ENCODE assay signal across 8 cellular contexts in genomic region chr10:88932539-88933256, GRCh38. TPM values are rescaled to one million over a fixed set of nuclear protein-coding genes. Genes with fewer than 3 reads are reported as not detected.
DNase-seq lines count a peak whose midpoint lies in the region; ATAC-seq, FAIRE-seq and TF ChIP-seq lines count a peak whose summit lies in the region.

No MANE protein-coding gene starts in this region.

- peak; percentile 40 for FAIRE-seq in G401.6 (lab: Jason Lieb, UNC)

- no peak for ATAC-seq in GM18909 (IDR thresholded peaks at IDR 0.05; ENCODE audit: poor library complexity, unreplicated experiment)

- no peak for TF ChIP-seq POLR2A in NB4 (IDR thresholded peaks at IDR 0.05; ENCODE audit: extremely low read depth, insufficient read length)
- no peak for TF ChIP-seq POLR2A in spleen (IDR thresholded peaks at IDR 0.05)

- DNase-seq in HAP-1 (ENCODE audit: low spot score in 2 of 2): peak; percentile 78 to 80
- DNase-seq in NB4 (ENCODE audit: low read depth): peak; percentile 70
- peak; percentile 70 for DNase-seq in SKM-1 (lab: John Stamatoyannopoulos, UW; ENCODE audit: unreplicated experiment)
- peak; percentile 81 for DNase-seq in inferior parietal cortex (ENCODE audit: extremely low spot score)
- DNase-seq in spleen: no peak

- intact Hi-C loops in spleen (cut with DNase I; ENCODE audit: low total_unique reads): loop anchor here (2.0 kb wide), 1 partner anchor 98 kb away; no protein-coding TSS in a partner anchor

- peak overlapping the region in 3 of 8 donors; percentile 1 to 41 (median 5) for H3K27ac ChIP-seq in spleen

- H3K27ac Mint-ChIP-seq in brain: peak overlapping the region in 4 of 5 experiments; percentile 42 to 90 (median 64)

- H3K27me3 ChIP-seq in HAP-1 (ENCODE audit: low read depth) (no peaks in the 10 kb centered on the region), spleen (replicated peaks in 1 of 7) (no peaks in the 10 kb centered on the region)

- WGBS in spleen, 5 donors: 60 to 70% (median 62%) methylated on average over 6 to 7 of the region's 7 CpGs

- H3K36me3 ChIP-seq in HAP-1 (replicated peaks): no peaks in the 10 kb centered on the region
- peaks cover 0 to 44% (median 3%) of the 10 kb centered on the region in 6 donors for H3K36me3 ChIP-seq in spleen

- H3K4me3 ChIP-seq in HAP-1 (no peak overlapping the region), NB4 (ENCODE audit: low read depth, low read length) (no peak overlapping the region), spleen (no peak overlapping the region)

- H3K27me3 Mint-ChIP-seq in brain: no peaks in the 10 kb centered on the region

- no peaks in the 10 kb centered on the region for H3K9me3 ChIP-seq in HAP-1
- no peaks in the 10 kb centered on the region for H3K9me3 ChIP-seq in spleen

- peak overlapping the region in 1 of 5 experiments; percentile 8 for H3K4me3 Mint-ChIP-seq in brain

- H3K36me3 Mint-ChIP-seq in brain: no peaks in the 10 kb centered on the region

- TF ChIP-seq CTCF in NB4 (IDR thresholded peaks at IDR 0.05; ENCODE audit: low read depth, low read length) (peak; percentile 73), brain (conservative IDR thresholded peaks at IDR 0.05) (peak; percentile 90 to 92), spleen (IDR thresholded peaks at IDR 0.05 in 8 of 11, conservative IDR thresholded peaks at IDR 0.05 in 3 of 11) (peak; percentile 75 to 94 (median 86))

- in situ Hi-C loops in HAP-1 (cut with MboI; ENCODE audit: low sequenced_read_pairs): no loop called here

- no peaks in the 10 kb centered on the region for H3K9me3 Mint-ChIP-seq in brain

- H3K4me1 Mint-ChIP-seq in brain: peaks cover 29% of the 10 kb centered on the region

- H3K4me1 ChIP-seq in HAP-1: peaks cover 6% of the 10 kb centered on the region; the same call in 1 of the 2 replicates
- H3K4me1 ChIP-seq in spleen: peaks cover 0 to 44% (median 22%) of the 10 kb centered on the region in 6 donors

RNA-seq across cellular contexts. Expression of gene ACTA2, which starts 19.9 kb away (rescaled TPM):
- polyA plus RNA-seq in brain (ENCODE audit: insufficient read depth, low read depth, low replicate concordance) (65.7 TPM), spleen (100 to 1,000 TPM; 104 to 324 (median 224) TPM)
- 1,000 to 10,000 TPM in 1 of 7 donors, 100 to 1,000 TPM in 6; 128 to 1,421 (median 242) TPM for total RNA-seq in spleen

RNA-seq across cellular contexts. Expression of gene STAMBPL1, which starts 52.7 kb away (rescaled TPM):
- 0.87 TPM for polyA plus RNA-seq in brain (ENCODE audit: insufficient read depth, low read depth, low replicate concordance)
- total RNA-seq in spleen: 10 to 100 TPM; 19.1 to 49.4 (median 27.9) TPM
- polyA plus RNA-seq in spleen: 10 to 100 TPM in 2 of 3 donors, 1 to 10 TPM in 1; 6.2 to 13.6 (median 10.7) TPM

RNA-seq across cellular contexts. Expression of gene FAS, which starts 57.9 kb away (rescaled TPM):
- 1.8 TPM for polyA plus RNA-seq in brain (ENCODE audit: insufficient read depth, low read depth, low replicate concordance)
- 10 to 100 TPM; 29.9 to 50.6 (median 36.4) TPM for total RNA-seq in spleen
- polyA plus RNA-seq in spleen: 1 to 10 TPM; 7.6 to 9.7 (median 8.3) TPM
